In genomic region chr15:30502904-30503781, GRCh38 we compare ENCODE assay signal across 15 cellular contexts. TPM values are rescaled to one million over a fixed set of nuclear protein-coding genes. Genes with fewer than 3 reads are reported as not detected.
DNase-seq lines count a peak whose midpoint lies in the region; ATAC-seq and TF ChIP-seq lines count a peak whose summit lies in the region.
"Not testable (repeated sequence)": the region's sequence is repeated elsewhere in the genome, so short reads cannot be mapped to it uniquely, and the experiment has no call there.
"Had no signal": no experiment of that assay in that cellular context is flagged by ENCODE, and none has a peak within 500 bp of the region (broad histone marks: within the 10 kb centered on the region; RNA-seq: fewer than 3 reads in every experiment).

No MANE protein-coding gene starts in this region.

- H3K4me3 ChIP-seq in body of pancreas, left lung, lung, upper lobe of right lung: not testable (repeated sequence)

- not testable (repeated sequence) for H3K36me3 ChIP-seq in body of pancreas (replicated peaks in 1 of 2; ENCODE audit: insufficient read depth in 1 of 2, low read depth in 2 of 2); left lung; lung (ENCODE audit: control insufficient read depth in 2 of 2, insufficient read depth in 2 of 2, low read length in 2 of 2); upper lobe of right lung

- not testable (repeated sequence) for DNase-seq in body of pancreas; foreskin keratinocyte; Right ventricle myocardium superior; left ventricle myocardium superior; left lung; lung (ENCODE audit: low spot score); upper lobe of right lung

- H3K27me3 ChIP-seq in body of pancreas; foreskin keratinocyte; left lung; lung (ENCODE audit: control insufficient read depth, insufficient read depth); upper lobe of right lung: not testable (repeated sequence)

- not testable (repeated sequence) for TF ChIP-seq CTCF in body of pancreas (IDR thresholded peaks at IDR 0.05); foreskin keratinocyte (conservative IDR thresholded peaks at IDR 0.05); left lung (IDR thresholded peaks at IDR 0.05); lung (IDR thresholded peaks at IDR 0.05; ENCODE audit: control extremely low read depth, extremely low read depth); upper lobe of right lung (IDR thresholded peaks at IDR 0.05)

- not testable (repeated sequence) for TF ChIP-seq POLR2A in body of pancreas (IDR thresholded peaks at IDR 0.05)

- H3K4me1 ChIP-seq in body of pancreas; foreskin keratinocyte; left lung; lung (ENCODE audit: control insufficient read depth in 2 of 2, insufficient read depth in 2 of 2, low read length in 2 of 2); upper lobe of right lung: not testable (repeated sequence)

- not testable (repeated sequence) for H3K27ac ChIP-seq in body of pancreas; foreskin keratinocyte; left lung; lung (ENCODE audit: low read depth in 1 of 2, low read length in 1 of 2); upper lobe of right lung

- H3K9me3 ChIP-seq in body of pancreas; left lung; lung (ENCODE audit: control insufficient read depth in 2 of 2, insufficient read depth in 1 of 2, low read length in 1 of 2); upper lobe of right lung: not testable (repeated sequence)

- intact Hi-C loops in body of pancreas (cut with DNase I); Right ventricle myocardium superior (cut with DNase I); left ventricle myocardium superior (cut with micrococcal nuclease); left lung (cut with DNase I); upper lobe of right lung (cut with DNase I): not testable (repeated sequence)

- whole genome bisulfite sequencing in body of pancreas, 2 donors: 80 to 85% methylated on average over 2 to 4 of the region's 11 CpGs
- 91 to 98% methylated on average over 5 of the region's 11 CpGs for WGBS in lung, 2 donors

- ATAC-seq in body of pancreas (peak; percentile 60), foreskin keratinocyte (peak; percentile 79), Right ventricle myocardium superior (ENCODE audit: poor library complexity) (peak; percentile 90), left ventricle myocardium superior (peak; percentile 77), left lung (peak; percentile 44), lung (ENCODE audit: insufficient read depth, low FRiP score) (peak; percentile 27), upper lobe of right lung (peak; percentile 24)

RNA-seq across cellular contexts. Expression of gene GOLGA8Q, which starts 48.7 kb away (rescaled TPM):
- total RNA-seq in body of pancreas (1 to 10 TPM in 1 of 2 donors, under 1 TPM in 1; 0.26 to 1.3 TPM), foreskin keratinocyte (0.21 TPM in 1 of 2 replicates, not detected in the other), Right ventricle myocardium superior (1.4 TPM), left ventricle myocardium superior (1.1 TPM), left lung (1 to 10 TPM in 1 of 2 donors, under 1 TPM in 1; 0.52 to 1.8 TPM), lung (1 to 10 TPM; 1.3 to 3.0 TPM), upper lobe of right lung (2.3 TPM)
- polyA plus RNA-seq in foreskin keratinocyte (not detected in 2 replicates), lung (under 1 TPM; 0.47 to 0.55 TPM)
- total RNA-seq: A172, Calu3, Daoy, G401, GM23338, H4, H9 had no signal
- polyA plus RNA-seq: CD4-positive, alpha-beta memory T cell; GM23338 had no signal

Comparison
In these comparisons a context has a peak if more than half of its experiments do, and no peak if none do; other contexts are left out.
1. ATAC-seq: peak in every context shown above with its lines; median percentile 90 in Right ventricle myocardium superior; 79 in foreskin keratinocyte; 77 in left ventricle myocardium superior; 60 in body of pancreas; 44 in left lung; 27 in lung; 24 in upper lobe of right lung.